In the genomic region with DNA sequence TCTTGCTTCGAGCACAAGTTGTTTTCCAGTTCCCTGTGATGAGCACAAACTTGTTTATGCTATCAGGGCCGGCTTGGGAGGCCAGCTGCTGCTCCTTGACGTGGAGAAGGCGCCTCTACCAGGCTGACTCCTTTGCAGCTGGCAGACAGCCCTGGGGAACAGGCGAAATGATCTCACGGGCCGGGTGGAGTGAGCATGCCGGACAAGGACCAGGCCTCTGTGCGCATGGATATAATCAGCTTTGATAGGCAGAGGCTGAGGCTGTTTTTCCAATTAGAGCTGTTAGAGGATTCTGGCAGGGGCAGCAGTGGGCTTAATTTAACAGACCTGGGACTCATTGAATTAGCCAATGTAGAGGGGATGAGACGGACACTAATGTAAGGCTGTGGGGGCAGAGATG, we compare ENCODE assay signal across 16 cellular contexts. TPM values are rescaled to one million over a fixed set of nuclear protein-coding genes. Genes with fewer than 3 reads are reported as not detected.
DNase-seq lines count a peak whose midpoint lies in the region; ATAC-seq and TF ChIP-seq lines count a peak whose summit lies in the region.
"Had no signal": no experiment of that assay in that cellular context is flagged by ENCODE, and none has a peak within 500 bp of the region (broad histone marks: within the 10 kb centered on the region; RNA-seq: fewer than 3 reads in every experiment).

No MANE protein-coding gene starts in this region.

- H3K4me3 ChIP-seq in GM23248 (no peak overlapping the region), colonic mucosa (no peak overlapping the region), smooth muscle cell (no peak overlapping the region), osteoblast (ENCODE audit: insufficient read depth, low read length) (no peak overlapping the region)
- H3K4me3 ChIP-seq: adrenal gland; BLaER1 treated with 17β-estradiol and CSF1 and Interleukin-3, amounts not matched to agents 10 nM and 100 nM had no signal

- H4K20me1 ChIP-seq in GM23248 (ENCODE audit: insufficient read depth) (no peaks in the 10 kb centered on the region), smooth muscle cell (ENCODE audit: low read depth) (no peaks in the 10 kb centered on the region), osteoblast (ENCODE audit: insufficient read depth, low read length) (peaks cover 3% of the 10 kb centered on the region)
- H4K20me1 ChIP-seq: BLaER1 treated with 17β-estradiol and CSF1 and Interleukin-3, amounts not matched to agents 10 nM and 100 nM had no signal

- intact Hi-C loops in colonic mucosa (cut with DNase I): no loop called here

- no peak overlapping the region for H3K9ac ChIP-seq in GM23248
- no peak overlapping the region for H3K9ac ChIP-seq in colonic mucosa (ENCODE audit: low read depth in 2 of 2, low read length in 2 of 2)
- no peak overlapping the region for H3K9ac ChIP-seq in smooth muscle cell (ENCODE audit: low read depth)
- H3K9ac ChIP-seq: BLaER1 treated with 17β-estradiol and CSF1 and Interleukin-3, amounts not matched to agents 10 nM and 100 nM; parathyroid adenoma had no signal

- DNase-seq in GM23248: peak; percentile 52
- peak; percentile 46 for DNase-seq in colonic mucosa
- DNase-seq in iris pigment epithelial cell (ENCODE audit: low read depth): peak; percentile 28
- DNase-seq in smooth muscle cell (lab: John Stamatoyannopoulos, UW; ENCODE audit: unreplicated experiment): peak; percentile 3
- no peak for DNase-seq in hypothalamus (lab: John Stamatoyannopoulos, UW)
- DNase-seq in osteoblast (ENCODE audit: insufficient read length, low spot score, missing footprints): no peak
- no peak for DNase-seq in NCI-H446 treated with DMSO at 0.1 percent for 48 hours (lab: John Stamatoyannopoulos, UW)
- DNase-seq: activated CD4-positive, alpha-beta T cell treated with anti-CD3 and anti-CD28 coated beads, Interleukin-2, amount 50 U/mL, for 48 hours; DMS53; NCI-H1436 treated with DMSO at 0.1 percent for 48 hours; stimulated activated CD4-positive, alpha-beta T cell treated with anti-CD3 and anti-CD28 coated beads, Interleukin-15, amount 100 ng/mL, for 24 hours had no signal

- H3K9me3 ChIP-seq in GM23248 (ENCODE audit: low read depth): no peaks in the 10 kb centered on the region
- H3K9me3 ChIP-seq in colonic mucosa: no peaks in the 10 kb centered on the region
- no peaks in the 10 kb centered on the region for H3K9me3 ChIP-seq in smooth muscle cell (replicated peaks; ENCODE audit: low read depth)
- no peaks in the 10 kb centered on the region for H3K9me3 ChIP-seq in osteoblast (ENCODE audit: low read depth, low read length)
- H3K9me3 ChIP-seq: adrenal gland; BLaER1 treated with 17β-estradiol and CSF1 and Interleukin-3, amounts not matched to agents 10 nM and 100 nM had no signal

- no peak for TF ChIP-seq CTCF in colonic mucosa (IDR thresholded peaks at IDR 0.05)
- TF ChIP-seq CTCF in smooth muscle cell (IDR thresholded peaks at IDR 0.05; ENCODE audit: borderline replicate concordance, insufficient read depth, poor library complexity, severe bottlenecking): no peak
- no peak for TF ChIP-seq CTCF in osteoblast (IDR thresholded peaks at IDR 0.05; ENCODE audit: extremely low read depth, low read depth, low read length)

- H3F3A ChIP-seq in GM23248 (ENCODE audit: insufficient read depth) (no peaks in the 10 kb centered on the region), smooth muscle cell (ENCODE audit: low read depth) (peaks cover 26% of the 10 kb centered on the region)

- in situ Hi-C loops in GM23248 (cut with MboI): no loop called here

- no peak overlapping the region for H3K27ac ChIP-seq in GM23248
- H3K27ac ChIP-seq in colonic mucosa: no peak overlapping the region
- H3K27ac ChIP-seq in smooth muscle cell (ENCODE audit: low read depth): no peak overlapping the region
- H3K27ac ChIP-seq in osteoblast (ENCODE audit: low read depth, low read length): no peak overlapping the region
- H3K27ac ChIP-seq: BLaER1 treated with 17β-estradiol and CSF1 and Interleukin-3, amounts not matched to agents 10 nM and 100 nM; parathyroid adenoma had no signal

- H3K4me1 ChIP-seq in GM23248 (ENCODE audit: insufficient read depth) (no peaks in the 10 kb centered on the region), colonic mucosa (no peaks in the 10 kb centered on the region), smooth muscle cell (ENCODE audit: low read depth) (no peaks in the 10 kb centered on the region), osteoblast (ENCODE audit: insufficient read depth, low read length) (peaks cover 4% of the 10 kb centered on the region)
- H3K4me1 ChIP-seq: BLaER1 treated with 17β-estradiol and CSF1 and Interleukin-3, amounts not matched to agents 10 nM and 100 nM had no signal

- H3K4me2 ChIP-seq in GM23248 (ENCODE audit: unreplicated experiment): no peak overlapping the region
- no peak overlapping the region for H3K4me2 ChIP-seq in smooth muscle cell
- H3K4me2 ChIP-seq in osteoblast (ENCODE audit: insufficient read depth, low read length): no peak overlapping the region
- H3K4me2 ChIP-seq: BLaER1 treated with 17β-estradiol and CSF1 and Interleukin-3, amounts not matched to agents 10 nM and 100 nM had no signal

- H3K36me3 ChIP-seq in GM23248 (ENCODE audit: low read depth) (no peaks in the 10 kb centered on the region), colonic mucosa (no peaks in the 10 kb centered on the region), smooth muscle cell (ENCODE audit: low read depth) (no peaks in the 10 kb centered on the region), osteoblast (ENCODE audit: insufficient read depth, low read length) (no peaks in the 10 kb centered on the region)
- H3K36me3 ChIP-seq: adrenal gland; BLaER1 treated with 17β-estradiol and CSF1 and Interleukin-3, amounts not matched to agents 10 nM and 100 nM had no signal

- H3K79me2 ChIP-seq in GM23248 (ENCODE audit: insufficient read depth) (no peaks in the 10 kb centered on the region), smooth muscle cell (ENCODE audit: low read depth) (no peaks in the 10 kb centered on the region), osteoblast (ENCODE audit: insufficient read depth, low read length) (no peaks in the 10 kb centered on the region)
- H3K79me2 ChIP-seq: parathyroid adenoma had no signal

- ATAC-seq in HG03139 (IDR thresholded peaks at IDR 0.05; ENCODE audit: unreplicated experiment): no peak

- H2AFZ ChIP-seq in GM23248: no peak overlapping the region
- H2AFZ ChIP-seq in smooth muscle cell (ENCODE audit: low read depth): no peak overlapping the region
- H2AFZ ChIP-seq in osteoblast (ENCODE audit: low read length): no peak overlapping the region
- H2AFZ ChIP-seq: parathyroid adenoma had no signal

- H3K9me2 ChIP-seq in GM23248 (ENCODE audit: insufficient read depth): no peaks in the 10 kb centered on the region

- WGBS in GM23248 (ENCODE audit: low coverage in 1 of 2, low lambda C conversion rate in 2 of 2, missing lambda C conversion rate in 2 of 2), 2 experiments: 20 to 24% methylated on average over 10 of the region's 10 CpGs
- WGBS in smooth muscle cell (ENCODE audit: low lambda C conversion rate): 25% methylated on average over 10 of the region's 10 CpGs

- peaks cover 26% of the 10 kb centered on the region for H3K27me3 ChIP-seq in GM23248 (replicated peaks; ENCODE audit: insufficient read depth)
- no peaks in the 10 kb centered on the region for H3K27me3 ChIP-seq in colonic mucosa
- no peaks in the 10 kb centered on the region for H3K27me3 ChIP-seq in smooth muscle cell (ENCODE audit: low read depth)
- peaks cover 34% of the 10 kb centered on the region for H3K27me3 ChIP-seq in osteoblast (ENCODE audit: insufficient read depth, low read length)
- H3K27me3 ChIP-seq: adrenal gland; BLaER1 treated with 17β-estradiol and CSF1 and Interleukin-3, amounts not matched to agents 10 nM and 100 nM had no signal

RNA-seq across cellular contexts. Expression of gene FAM163A, which starts 38.9 kb away (rescaled TPM):
- not detected in 2 replicates for total RNA-seq in GM23248 (2014; rRNA removed; shearing (Covaris generic))
- polyA plus RNA-seq in GM23248 (2016; fragmentation: Nextera tagmentation; extraction: Ambion mirVana): not detected in 2 replicates
- under 1 TPM; 0.10 to 0.56 TPM for total RNA-seq in colonic mucosa
- total RNA-seq in smooth muscle cell: not detected in 2 replicates
- polyA plus RNA-seq in smooth muscle cell: 0.44 TPM in 1 of 2 replicates, not detected in the other
- not detected in 2 replicates for total RNA-seq in osteoblast
- total RNA-seq: subcutaneous adipose tissue had no signal

Comparison
In these comparisons a context has a peak if more than half of its experiments do, and no peak if none do; other contexts are left out.
1. DNase-seq: peak in GM23248 (single experiment), colonic mucosa (single experiment), iris pigment epithelial cell (single experiment) and smooth muscle cell (single experiment); none in hypothalamus (0 of 51), osteoblast (single experiment) and NCI-H446 treated with DMSO at 0.1 percent for 48 hours (single experiment).